ENCODE assay signal across 8 cellular contexts in the genomic region with DNA sequence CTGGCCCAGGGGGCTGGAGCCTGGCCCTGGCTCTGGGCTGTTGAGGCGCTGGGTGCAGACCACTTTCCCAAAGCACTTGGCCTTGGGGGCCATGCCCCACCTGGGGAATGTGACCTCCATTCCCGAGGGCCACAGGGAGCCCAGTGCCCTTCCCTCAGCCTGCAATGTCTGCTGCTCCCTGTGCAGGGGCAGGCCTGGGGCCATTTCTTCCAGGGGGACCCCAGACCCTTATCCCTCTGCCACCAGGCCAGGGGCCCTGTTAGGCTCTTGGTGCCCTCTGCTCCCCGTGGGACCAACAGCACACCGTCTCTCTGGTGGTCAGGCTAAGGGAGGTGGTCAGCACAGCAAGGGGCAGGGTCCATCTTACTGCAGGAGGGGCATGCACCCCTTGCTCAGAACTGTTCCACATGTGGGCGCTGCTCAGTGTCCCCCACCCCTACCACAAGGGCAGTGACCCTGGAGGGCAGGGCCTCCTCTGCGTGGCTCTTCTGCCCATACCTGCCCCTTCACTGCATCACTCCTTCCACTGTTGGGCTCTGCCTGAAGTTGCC. TPM values are rescaled to one million over a fixed set of nuclear protein-coding genes. Genes with fewer than 3 reads are reported as not detected.
DNase-seq lines count a peak whose midpoint lies in the region; ATAC-seq and TF ChIP-seq lines count a peak whose summit lies in the region.
"Had no signal": no experiment of that assay in that cellular context is flagged by ENCODE, and none has a peak within 500 bp of the region (broad histone marks: within the 10 kb centered on the region; RNA-seq: fewer than 3 reads in every experiment).

No MANE protein-coding gene starts in this region.

- no peaks in the 10 kb centered on the region for H3K9me2 ChIP-seq in PC-3 (replicated peaks; ENCODE audit: low read length)

- H3K4me1 ChIP-seq in ES-I3 (ENCODE audit: insufficient read depth, low read length): peaks cover 6% of the 10 kb centered on the region; the same call in 1 of the 2 replicates
- peaks cover 15% of the 10 kb centered on the region for H3K4me1 ChIP-seq in PC-3 (ENCODE audit: insufficient read depth, low read length)
- no peaks in the 10 kb centered on the region for H3K4me1 ChIP-seq in right cardiac atrium (ENCODE audit: control insufficient read depth, insufficient read depth, low read length)
- H3K4me1 ChIP-seq in smooth muscle cell (ENCODE audit: low read depth): peaks cover 7% of the 10 kb centered on the region

- H3K4me2 ChIP-seq in PC-3 (ENCODE audit: low read length) (peak overlapping the region; percentile 88), smooth muscle cell (peak overlapping the region; percentile 90)

- POLR2A ChIA-PET in PC-3 (lab: Charles Lee; ENCODE audit: unreplicated experiment): no interaction called here

- H3K9me3 ChIP-seq in ES-I3 (ENCODE audit: control insufficient read depth, insufficient read depth, low read length) (no peaks in the 10 kb centered on the region), PC-3 (ENCODE audit: low read length) (no peaks in the 10 kb centered on the region), right cardiac atrium (ENCODE audit: control insufficient read depth, low read length) (no peaks in the 10 kb centered on the region), smooth muscle cell (replicated peaks; ENCODE audit: low read depth) (no peaks in the 10 kb centered on the region)

- WGBS in right cardiac atrium: 85% methylated on average over 6 of the region's 6 CpGs
- WGBS in smooth muscle cell (ENCODE audit: low lambda C conversion rate): 85% methylated on average over 6 of the region's 6 CpGs
- 91 to 100% methylated on average over 2 to 6 of the region's 6 CpGs for WGBS in lower leg skin, 2 donors

- intact Hi-C loops in PC-3 (cut with micrococcal nuclease): no loop called here
- intact Hi-C loops in right cardiac atrium (cut with DNase I): no loop called here
- intact Hi-C loops in lower leg skin (cut with DNase I; ENCODE audit: low total_unique reads): no loop called here

- H3K27me3 ChIP-seq in PC-3 (ENCODE audit: low read length) (no peaks in the 10 kb centered on the region), right cardiac atrium (ENCODE audit: control insufficient read depth, insufficient read depth) (no peaks in the 10 kb centered on the region), smooth muscle cell (ENCODE audit: low read depth) (no peaks in the 10 kb centered on the region)

- no peak for DNase-seq in PC-3
- peak in 2 of 3 donors; percentile 48 to 55 for DNase-seq in right cardiac atrium
- no peak for DNase-seq in smooth muscle cell (lab: John Stamatoyannopoulos, UW; ENCODE audit: unreplicated experiment)
- no peak for DNase-seq in retina
- no peak for DNase-seq in lower leg skin (ENCODE audit: low spot score in 2 of 2)
- DNase-seq in activated CD8-positive, alpha-beta memory T cell treated with anti-CD3 and anti-CD28 coated beads, Interleukin-2, amount 50 U/mL, for 4 hours: no peak

- no peaks in the 10 kb centered on the region for H4K20me1 ChIP-seq in PC-3 (ENCODE audit: low read length)
- H4K20me1 ChIP-seq in smooth muscle cell (ENCODE audit: low read depth): no peaks in the 10 kb centered on the region

- ATAC-seq in PC-3: no peak
- peak in 1 of 2 donors; percentile 1 for ATAC-seq in right cardiac atrium

- TF ChIP-seq POLR2A in lower leg skin (IDR thresholded peaks at IDR 0.05): no peak

- no peaks in the 10 kb centered on the region for H3K79me2 ChIP-seq in PC-3 (ENCODE audit: low read length)
- no peaks in the 10 kb centered on the region for H3K79me2 ChIP-seq in smooth muscle cell (ENCODE audit: low read depth)

- H3F3A ChIP-seq in PC-3 (ENCODE audit: low read length, unreplicated experiment) (no peaks in the 10 kb centered on the region), smooth muscle cell (ENCODE audit: low read depth) (no peaks in the 10 kb centered on the region)

- peak overlapping the region; percentile 73; the same call in 1 of the 2 replicates for H3K4me3 ChIP-seq in PC-3 (ENCODE audit: low read length)
- no peak overlapping the region for H3K4me3 ChIP-seq in right cardiac atrium (ENCODE audit: low read length)
- H3K4me3 ChIP-seq in smooth muscle cell: no peak overlapping the region
- no peak overlapping the region for H3K4me3 ChIP-seq in lower leg skin (ENCODE audit: low read depth, poor library complexity, severe bottlenecking)

- H3K9ac ChIP-seq in ES-I3 (ENCODE audit: low read depth, low read length) (peak overlapping the region; percentile 43; the same call in 1 of the 2 replicates), PC-3 (ENCODE audit: low read length) (peak overlapping the region; percentile 16; the same call in 1 of the 2 replicates), smooth muscle cell (ENCODE audit: low read depth) (no peak overlapping the region)

- H3K36me3 ChIP-seq in ES-I3 (ENCODE audit: insufficient read depth, low read length) (no peaks in the 10 kb centered on the region), PC-3 (ENCODE audit: low read depth, low read length) (no peaks in the 10 kb centered on the region), smooth muscle cell (ENCODE audit: low read depth) (no peaks in the 10 kb centered on the region)

- CTCF ChIA-PET in PC-3 (lab: Charles Lee): no interaction called here

- TF ChIP-seq CTCF in PC-3 (conservative IDR thresholded peaks at IDR 0.05; ENCODE audit: low read depth, low read length) (no peak), smooth muscle cell (IDR thresholded peaks at IDR 0.05; ENCODE audit: borderline replicate concordance, insufficient read depth, poor library complexity, severe bottlenecking) (no peak), lower leg skin (IDR thresholded peaks at IDR 0.05) (no peak)

- no TSS peak for BruUV-seq in PC-3 (replicated peaks; lab: Mats Ljungman, UMichigan)

- no peak overlapping the region for H3K27ac ChIP-seq in PC-3 (ENCODE audit: low read length)
- H3K27ac ChIP-seq in right cardiac atrium (ENCODE audit: low read length): no peak overlapping the region
- no peak overlapping the region for H3K27ac ChIP-seq in smooth muscle cell (ENCODE audit: low read depth)

- H2AFZ ChIP-seq in PC-3 (ENCODE audit: low read length) (peak overlapping the region; percentile 76; the same call in 1 of the 2 replicates), smooth muscle cell (ENCODE audit: low read depth) (no peak overlapping the region)

RNA-seq across cellular contexts. Expression of a gene that starts 1.1 kb away (rescaled TPM):
- total RNA-seq in PC-3 (2014; rRNA removed): 22.6 and 29.1 TPM in 2 replicates
- under 1 TPM; 0.34 to 0.89 (median 0.59) TPM for total RNA-seq in right cardiac atrium
- polyA plus RNA-seq in right cardiac atrium: 1.9 TPM
- total RNA-seq in smooth muscle cell: 0.18 and 0.45 TPM in 2 replicates
- polyA plus RNA-seq in smooth muscle cell: 1.7 and 7.4 TPM in 2 replicates
- total RNA-seq in lower leg skin: 1 to 10 TPM; 2.9 to 6.4 (median 4.1) TPM

RNA-seq across cellular contexts. Expression of a gene that starts 5.1 kb away (rescaled TPM):
- total RNA-seq in PC-3 (2014; rRNA removed) (1.7 and 3.0 TPM in 2 replicates), right cardiac atrium (under 1 TPM in 2 of 4 donors, not detected in 2; 0.24 to 0.36 TPM), smooth muscle cell (1.3 TPM in 1 of 2 replicates, not detected in the other), lower leg skin (under 1 TPM; 0.13 to 0.89 (median 0.65) TPM)
- polyA plus RNA-seq in right cardiac atrium (0.18 TPM), smooth muscle cell (0.18 and 0.46 TPM in 2 replicates)
- total RNA-seq: G401 had no signal

RNA-seq across cellular contexts. Expression of a gene that starts 29.2 kb away (rescaled TPM):
- total RNA-seq in PC-3 (2014; rRNA removed): 125 and 171 TPM in 2 replicates
- total RNA-seq in right cardiac atrium: 100 to 1,000 TPM; 152 to 205 (median 174) TPM
- 73.7 TPM for polyA plus RNA-seq in right cardiac atrium
- 188 and 208 TPM in 2 replicates for total RNA-seq in smooth muscle cell
- polyA plus RNA-seq in smooth muscle cell: 265 and 293 TPM in 2 replicates
- 100 to 1,000 TPM; 103 to 141 (median 123) TPM for total RNA-seq in lower leg skin

Comparison
In these comparisons a context has a peak if more than half of its experiments do, and no peak if none do; other contexts are left out.
1. DNase-seq: peak in right cardiac atrium (2 of 3); none in PC-3 (single experiment), smooth muscle cell (single experiment), retina (single experiment), lower leg skin (0 of 2) and activated CD8-positive, alpha-beta memory T cell treated with anti-CD3 and anti-CD28 coated beads, Interleukin-2, amount 50 U/mL, for 4 hours (single experiment).